21 cellular contexts compared by ENCODE assay signal in genomic region chr3:77236118-77236517, GRCh38.
"Had no signal": no experiment of that assay in that cellular context is flagged by ENCODE, and none has a peak within 500 bp of the region (broad histone marks: within the 10 kb centered on the region; RNA-seq: fewer than 3 reads in every experiment).

No MANE protein-coding gene starts in this region.

- H3K4me3 ChIP-seq: ascending aorta, MG63, PC-9 had no signal

- H2AFZ ChIP-seq: PC-9 had no signal

- ATAC-seq: activated CD4-positive, CD25-positive, alpha-beta regulatory T cell treated with anti-CD3 and anti-CD28 coated beads, Interleukin-2, amount 50 U/mL, for 24 hours; activated CD8-positive, alpha-beta T cell treated with anti-CD3 and anti-CD28 coated beads for 36 hours had no signal

- H3K4me1 ChIP-seq: ascending aorta had no signal

- H3K27me3 ChIP-seq: ascending aorta, brain microvascular endothelial cell, MG63 had no signal

- H3K36me3 ChIP-seq: ascending aorta, brain microvascular endothelial cell, MG63 had no signal

- DNase-seq: activated CD4-positive, alpha-beta T cell treated with anti-CD3 and anti-CD28 coated beads for 4 hours; activated CD8-positive, alpha-beta memory T cell treated with anti-CD3 and anti-CD28 coated beads, Interleukin-2, amount 50 U/mL, for 48 hours; activated CD8-positive, alpha-beta T cell treated with anti-CD3 and anti-CD28 coated beads for 36 hours; activated T-cell treated with anti-CD3 and anti-CD28 coated beads, Interleukin-2, amount 50 U/mL, for 1 hour; amniotic stem cell; brain microvascular endothelial cell; cerebellar nuclear complex; MG63; NCI-H1105 treated with DMSO at 0.1 percent for 48 hours; NCI-H1436 treated with DMSO at 0.1 percent for 48 hours; NCI-H187; NCI-H2081; NCI-H446; NCI-H524; PC-9; SHP77 treated with DMSO at 0.1 percent for 48 hours; T-helper 9 cell had no signal

- H3K9ac ChIP-seq: KMS-11 had no signal

- FAIRE-seq: TTC549 had no signal

- H3K27ac ChIP-seq: ascending aorta, brain microvascular endothelial cell, KMS-11, PC-9 had no signal

- H3K4me2 ChIP-seq: KMS-11, PC-9 had no signal

- H3K9me3 ChIP-seq: ascending aorta, MG63 had no signal
